In genomic region chr6:150813993-150814359, GRCh38 we compare ENCODE assay signal across 9 cellular contexts. TPM values are rescaled to one million over a fixed set of nuclear protein-coding genes. Genes with fewer than 3 reads are reported as not detected.
A peak's percentile ranks its signal among the peaks of the same experiment; 100 is the strongest.
DNase-seq lines count a peak whose midpoint lies in the region; ATAC-seq, FAIRE-seq and TF ChIP-seq lines count a peak whose summit lies in the region.
"Had no signal": no experiment of that assay in that cellular context is flagged by ENCODE, and none has a peak within 500 bp of the region (broad histone marks: within the 10 kb centered on the region; RNA-seq: fewer than 3 reads in every experiment).

No MANE protein-coding gene starts in this region.

- DNase-seq in GM12891 (ENCODE audit: insufficient read length, low spot score) (no peak), NCI-H69 (lab: John Stamatoyannopoulos, UW) (peak; percentile 10), keratinocyte (ENCODE audit: low read depth, low spot score) (no peak), midbrain (lab: John Stamatoyannopoulos, UW) (no peak), globus pallidus (ENCODE audit: low spot score) (no peak), GM03348 (ENCODE audit: low spot score) (no peak)
- DNase-seq in stimulated activated CD4-positive, alpha-beta T cell treated with anti-CD3 and anti-CD28 coated beads, Interleukin-4, amount 100 ng/mL, for 4 hours = no peak

- peaks cover 0 to 7% of the 10 kb centered on the region in 2 experiments for H3K36me3 ChIP-seq in keratinocyte (ENCODE audit: control insufficient read depth in 2 of 2, extremely low read depth in 1 of 2, insufficient read depth in 2 of 2, low read length in 2 of 2)

- peak; percentile 83 for ATAC-seq in GM21786 (IDR thresholded peaks at IDR 0.05; ENCODE audit: unreplicated experiment)

- no peak for TF ChIP-seq CTCF in keratinocyte (optimal IDR thresholded peaks at IDR 0.05 in 1 of 3, IDR thresholded peaks at IDR 0.05 in 1 of 3, conservative IDR thresholded peaks at IDR 0.05 in 1 of 3; ENCODE audit: extremely low read depth in 1 of 3, insufficient read depth in 2 of 3, low read length in 3 of 3)

- no peaks in the 10 kb centered on the region for H3K9me1 ChIP-seq in keratinocyte (ENCODE audit: control insufficient read depth, extremely low read depth, insufficient read depth, low read length)

- dilution Hi-C loops in keratinocyte (cut with MboI; ENCODE audit: extremely low pct_ligation_motif_present, low sequenced_read_pairs) = no loop called here

- no peaks in the 10 kb centered on the region for H3K79me2 ChIP-seq in keratinocyte (ENCODE audit: control insufficient read depth, insufficient read depth, low read length)

- H3K27me3 ChIP-seq in keratinocyte (ENCODE audit: control insufficient read depth, extremely low read depth, insufficient read depth, low read length) = no peaks in the 10 kb centered on the region

- no peak overlapping the region for H2AFZ ChIP-seq in keratinocyte (ENCODE audit: control insufficient read depth, low read length)

- peak overlapping the region; percentile 46 for H3K9ac ChIP-seq in keratinocyte (ENCODE audit: control insufficient read depth, extremely low read depth, insufficient read depth, low read length)

- no peaks in the 10 kb centered on the region for H3K9me3 ChIP-seq in keratinocyte (ENCODE audit: control insufficient read depth, low read depth, low read length)

- no peak for TF ChIP-seq POLR2A in GM12891 (IDR thresholded peaks at IDR 0.05; ENCODE audit: low read depth, low read length)

- H4K20me1 ChIP-seq in keratinocyte (ENCODE audit: control insufficient read depth, extremely low read depth, insufficient read depth, low read length) = no peaks in the 10 kb centered on the region

- peak overlapping the region in 1 of 3 experiments; percentile 21 for H3K4me3 ChIP-seq in keratinocyte (ENCODE audit: control insufficient read depth in 2 of 3, extremely low read depth in 1 of 3, insufficient read depth in 2 of 3, low read depth in 1 of 3, low read length in 3 of 3)

- H3K4me1 ChIP-seq in keratinocyte (ENCODE audit: control insufficient read depth, extremely low read depth, insufficient read depth, low read length) = peaks cover 10% of the 10 kb centered on the region

- H3K4me2 ChIP-seq in keratinocyte (ENCODE audit: control insufficient read depth, extremely low read depth, insufficient read depth, low read depth, low read length) = peak overlapping the region; percentile 72

- peak overlapping the region; percentile 68 for H3K27ac ChIP-seq in keratinocyte (ENCODE audit: control insufficient read depth, insufficient read depth, low read length)
- H3K27ac ChIP-seq: HL-60 had no signal

- peak; percentile 5 for FAIRE-seq in GM12891 (lab: Jason Lieb, UNC)
- peak; percentile 92 for FAIRE-seq in keratinocyte (lab: Jason Lieb, UNC)

TF ChIP-seq in GM12891, 5 proteins besides CTCF, POLR2A, EP300 and RAD21:
- TF ChIP-seq PAX5 (IDR thresholded peaks at IDR 0.05; ENCODE audit: insufficient read depth, low read length, severe bottlenecking) (peak; percentile 13), TAF1 (IDR thresholded peaks at IDR 0.05; ENCODE audit: low read depth, low read length) (no peak), SPI1 (IDR thresholded peaks at IDR 0.05; ENCODE audit: low read depth, low read length) (no peak), POLR2AphosphoS5 (IDR thresholded peaks at IDR 0.05; ENCODE audit: low read depth, low read length) (no peak), POU2F2 (IDR thresholded peaks at IDR 0.05; ENCODE audit: low read depth, low read length) (peak; percentile 59; the same call in 1 of the 2 replicates)

RNA-seq across cellular contexts. Expression of gene MTHFD1L, which starts 51.5 kb away (rescaled TPM):
- 42.2 TPM for polyA plus RNA-seq in GM12891 (2012; ENCODE audit: low read depth, missing spikeins)
- polyA plus RNA-seq in keratinocyte = 17.4 to 38.0 TPM (median 35.4 TPM) in 3 replicates
- polyA plus RNA-seq in keratinocyte (2011; ENCODE audit: low read depth) = 33.8 TPM
- 22.6 and 31.8 TPM in 2 replicates for polyA plus RNA-seq in keratinocyte (2011; cell fraction: cytosol; rRNA removed)
- polyA plus RNA-seq in keratinocyte (2011; cell fraction: nucleus; rRNA removed) = 25.1 and 30.7 TPM in 2 replicates
- polyA plus RNA-seq in keratinocyte (2012; ENCODE audit: low replicate concordance) = 29.0 and 35.1 TPM in 2 replicates
- 15.2 to 38.6 TPM (median 23.4 TPM) in 3 replicates for polyA minus RNA-seq in keratinocyte
- 31.1 TPM for polyA minus RNA-seq in keratinocyte (2011; cell fraction: cytosol; rRNA and poly(A)+ RNA removed)
- polyA minus RNA-seq in keratinocyte (2011; cell fraction: nucleus; rRNA and poly(A)+ RNA removed) = 21.8 and 39.6 TPM in 2 replicates
